Comparison of ENCODE assay signal across 16 cellular contexts in genomic region chr3:172530101-172530561, GRCh38. TPM values are rescaled to one million over a fixed set of nuclear protein-coding genes. Genes with fewer than 3 reads are reported as not detected.
DNase-seq lines count a peak whose midpoint lies in the region; ATAC-seq lines count a peak whose summit lies in the region.
"Had no signal": no experiment of that assay in that cellular context is flagged by ENCODE, and none has a peak within 500 bp of the region (broad histone marks: within the 10 kb centered on the region; RNA-seq: fewer than 3 reads in every experiment).

No MANE protein-coding gene starts in this region.

- peak overlapping the region; percentile 75 for H3K27ac Mint-ChIP-seq in activated naive CD4-positive, alpha-beta T cell treated with anti-CD3 and anti-CD28 coated beads for 36 hours
- H3K27ac Mint-ChIP-seq in activated naive CD4-positive, alpha-beta T cell treated with anti-CD3 and anti-CD28 coated beads, Interleukin-2, amount 50 U/mL, for 72 hours: peak overlapping the region; percentile 44 to 82
- H3K27ac Mint-ChIP-seq in stimulated activated naive CD8-positive, alpha-beta T cell treated with anti-CD3 and anti-CD28 coated beads, Interleukin-15, Interleukin-2, amounts not matched to agents 100 ng/mL and 50 ng/mL, for 24 hours: peak overlapping the region; percentile 86
- H3K27ac Mint-ChIP-seq: endodermal cell, progenitor cell of endocrine pancreas had no signal

- peaks cover 25% of the 10 kb centered on the region for H3K4me1 Mint-ChIP-seq in activated naive CD4-positive, alpha-beta T cell treated with anti-CD3 and anti-CD28 coated beads for 36 hours (ENCODE audit: low read depth)
- H3K4me1 Mint-ChIP-seq in stimulated activated naive CD8-positive, alpha-beta T cell treated with anti-CD3 and anti-CD28 coated beads, Interleukin-15, Interleukin-2, amounts not matched to agents 100 ng/mL and 50 ng/mL, for 24 hours (ENCODE audit: low read depth): peaks cover 35% of the 10 kb centered on the region

- peak overlapping the region; percentile 22 for H3K4me3 Mint-ChIP-seq in activated naive CD4-positive, alpha-beta T cell treated with anti-CD3 and anti-CD28 coated beads for 36 hours
- peak overlapping the region; percentile 44 for H3K4me3 Mint-ChIP-seq in stimulated activated naive CD8-positive, alpha-beta T cell treated with anti-CD3 and anti-CD28 coated beads, Interleukin-15, Interleukin-2, amounts not matched to agents 100 ng/mL and 50 ng/mL, for 24 hours
- H3K4me3 Mint-ChIP-seq: endodermal cell had no signal

- peak; percentile 70 for DNase-seq in activated naive CD4-positive, alpha-beta T cell treated with anti-CD3 and anti-CD28 coated beads for 36 hours
- DNase-seq in activated naive CD4-positive, alpha-beta T cell (lab: John Stamatoyannopoulos, UW): no peak
- peak; percentile 60 for DNase-seq in Jurkat, Clone E6-1 (ENCODE audit: low read depth, low spot score)
- peak in 1 of 2 donors; percentile 29 for DNase-seq in activated naive CD4-positive, alpha-beta T cell treated with anti-CD3 and anti-CD28 coated beads, Interleukin-2, amount 50 U/mL, for 72 hours (ENCODE audit: low spot score in 2 of 2)
- no peak for DNase-seq in NCI-H524 (lab: John Stamatoyannopoulos, UW)
- no peak for DNase-seq in cerebellar nuclear complex (lab: John Stamatoyannopoulos, UW)
- DNase-seq: body of pancreas, DMS79 treated with DMSO at 0.1 percent for 48 hours, endodermal cell, gastrocnemius medialis, NCI-H1048, NCI-H345 had no signal

- peak overlapping the region; percentile 6; the same call in 1 of the 2 replicates for H3K4me3 ChIP-seq in Jurkat, Clone E6-1 (ENCODE audit: low read length)
- H3K4me3 ChIP-seq: body of pancreas, gastrocnemius medialis, vagina had no signal

- H3K27me3 Mint-ChIP-seq in activated naive CD4-positive, alpha-beta T cell treated with anti-CD3 and anti-CD28 coated beads for 36 hours (ENCODE audit: low read depth): no peaks in the 10 kb centered on the region
- H3K27me3 Mint-ChIP-seq in stimulated activated naive CD8-positive, alpha-beta T cell treated with anti-CD3 and anti-CD28 coated beads, Interleukin-15, Interleukin-2, amounts not matched to agents 100 ng/mL and 50 ng/mL, for 24 hours: no peaks in the 10 kb centered on the region
- H3K27me3 Mint-ChIP-seq: progenitor cell of endocrine pancreas had no signal

- ATAC-seq in activated naive CD4-positive, alpha-beta T cell treated with anti-CD3 and anti-CD28 coated beads, Interleukin-2, amount 50 U/mL, for 72 hours: peak; percentile 69 to 88
- ATAC-seq in GM18502 (IDR thresholded peaks at IDR 0.05; ENCODE audit: poor library complexity, unreplicated experiment): no peak
- ATAC-seq: gastrocnemius medialis had no signal

- H3K36me3 Mint-ChIP-seq in activated naive CD4-positive, alpha-beta T cell treated with anti-CD3 and anti-CD28 coated beads for 36 hours (ENCODE audit: low read depth): no peaks in the 10 kb centered on the region
- H3K36me3 Mint-ChIP-seq in activated naive CD4-positive, alpha-beta T cell treated with anti-CD3 and anti-CD28 coated beads, Interleukin-2, amount 50 U/mL, for 72 hours: peaks cover under 1 to 12% of the 10 kb centered on the region in 2 donors
- no peaks in the 10 kb centered on the region for H3K36me3 Mint-ChIP-seq in stimulated activated naive CD8-positive, alpha-beta T cell treated with anti-CD3 and anti-CD28 coated beads, Interleukin-15, Interleukin-2, amounts not matched to agents 100 ng/mL and 50 ng/mL, for 24 hours (ENCODE audit: low read depth)

- intact Hi-C loops in activated naive CD4-positive, alpha-beta T cell treated with anti-CD3 and anti-CD28 coated beads for 36 hours (cut with micrococcal nuclease): loop anchor here (1.0 kb wide), 7 partner anchors 13 to 66 kb away; no protein-coding TSS in a partner anchor

- no peaks in the 10 kb centered on the region for H3K9me3 Mint-ChIP-seq in activated naive CD4-positive, alpha-beta T cell treated with anti-CD3 and anti-CD28 coated beads for 36 hours
- H3K9me3 Mint-ChIP-seq in activated naive CD4-positive, alpha-beta T cell treated with anti-CD3 and anti-CD28 coated beads, Interleukin-2, amount 50 U/mL, for 72 hours: peaks cover 0 to 8% of the 10 kb centered on the region in 2 donors
- H3K9me3 Mint-ChIP-seq in stimulated activated naive CD8-positive, alpha-beta T cell treated with anti-CD3 and anti-CD28 coated beads, Interleukin-15, Interleukin-2, amounts not matched to agents 100 ng/mL and 50 ng/mL, for 24 hours: no peaks in the 10 kb centered on the region
- H3K9me3 Mint-ChIP-seq: endodermal cell had no signal

- CTCF ChIA-PET in activated naive CD4-positive, alpha-beta T cell treated with anti-CD3 and anti-CD28 coated beads for 36 hours (lab: Charles Lee): interaction anchor here (0.6 to 3.7 kb wide), 20 partner anchors 9 to 1284 kb away, joined by 3 to 46 read pairs (median 4); no protein-coding TSS in a partner anchor

RNA-seq across cellular contexts. Expression of gene TNFSF10, which starts 6.9 kb away (rescaled TPM):
- 10 to 100 TPM; 31.8 to 32.7 TPM for total RNA-seq in activated naive CD4-positive, alpha-beta T cell treated with anti-CD3 and anti-CD28 coated beads for 36 hours
- polyA plus RNA-seq in Jurkat, Clone E6-1 (2012; ENCODE audit: insufficient read depth, insufficient read length): 10.4 TPM
- 10 to 100 TPM; 32.7 to 99.9 TPM for total RNA-seq in activated naive CD4-positive, alpha-beta T cell treated with anti-CD3 and anti-CD28 coated beads, Interleukin-2, amount 50 U/mL, for 72 hours

Comparison
In these comparisons a context has a peak if more than half of its experiments do, and no peak if none do; other contexts are left out.
1. DNase-seq: peak in activated naive CD4-positive, alpha-beta T cell treated with anti-CD3 and anti-CD28 coated beads for 36 hours (single experiment) and Jurkat, Clone E6-1 (single experiment); none in activated naive CD4-positive, alpha-beta T cell (0 of 4), NCI-H524 (0 of 2) and cerebellar nuclear complex (0 of 2).
2. Peak in every context shown above with its lines, with median percentiles within 50 percentile points of each other: H3K27ac Mint-ChIP-seq.